Comparison of ENCODE assay signal across 1 cellular context in genomic region chr2:6916224-6916623, GRCh38.
TF ChIP-seq lines count a peak whose summit lies in the region.

No MANE protein-coding gene starts in this region.

TF ChIP-seq in HepG2, 621 proteins besides CTCF, POLR2A, EP300 and RAD21:
- TF ChIP-seq ZNF770 (CRISPR knock-in tag; IDR thresholded peaks at IDR 0.05) (peak; percentile 94), ZMAT5 (CRISPR knock-in tag; IDR thresholded peaks at IDR 0.05; ENCODE audit: borderline replicate concordance, low read depth) (no peak), ZNF333 (CRISPR knock-in tag; IDR thresholded peaks at IDR 0.05; ENCODE audit: borderline replicate concordance) (no peak), ZNF121 (CRISPR knock-in tag; IDR thresholded peaks at IDR 0.05) (peak; percentile 23; the same call in 1 of the 2 replicates), MLLT10 (CRISPR knock-in tag; IDR thresholded peaks at IDR 0.05) (no peak), ZNF234 (CRISPR knock-in tag; conservative IDR thresholded peaks at IDR 0.05) (no peak), ZBTB4 (CRISPR knock-in tag; IDR thresholded peaks at IDR 0.05; ENCODE audit: borderline replicate concordance) (no peak), PTBP1 (IDR thresholded peaks at IDR 0.05; ENCODE audit: low read depth, low read length, poor library complexity, severe bottlenecking) (no peak), ZMYM3 (CRISPR knock-in tag; IDR thresholded peaks at IDR 0.05) (no peak), ZNF704 (CRISPR knock-in tag; IDR thresholded peaks at IDR 0.05; ENCODE audit: borderline replicate concordance) (no peak)
